In genomic region chr12:12379831-12380730, GRCh38 we compare ENCODE assay signal across 8 cellular contexts. TPM values are rescaled to one million over a fixed set of nuclear protein-coding genes. Genes with fewer than 3 reads are reported as not detected.
DNase-seq lines count a peak whose midpoint lies in the region; ATAC-seq lines count a peak whose summit lies in the region.

No MANE protein-coding gene starts in this region.

- peaks cover 52% of the 10 kb centered on the region for H3K36me3 Mint-ChIP-seq in activated CD8-positive, alpha-beta memory T cell treated with anti-CD3 and anti-CD28 coated beads, Interleukin-2, amount 10 ng/mL, durations not matched to agents 7 days and 5 days

- peaks cover 7% of the 10 kb centered on the region for H3K9me3 Mint-ChIP-seq in activated CD8-positive, alpha-beta memory T cell treated with anti-CD3 and anti-CD28 coated beads, Interleukin-2, amount 10 ng/mL, durations not matched to agents 7 days and 5 days (ENCODE audit: low read depth)

- no peak overlapping the region for H3K4me3 Mint-ChIP-seq in activated CD8-positive, alpha-beta memory T cell treated with anti-CD3 and anti-CD28 coated beads, Interleukin-2, amount 10 ng/mL, durations not matched to agents 7 days and 5 days

- CTCF ChIA-PET in activated CD8-positive, alpha-beta memory T cell treated with anti-CD3 and anti-CD28 coated beads, Interleukin-2, amount 10 ng/mL, durations not matched to agents 7 days and 5 days (lab: Charles Lee) = interaction anchor here (0.7 to 5.3 kb wide), 15 partner anchors 14 to 357 kb away, joined by 3 to 41 read pairs (median 4); partner anchors contain the start of genes BORCS5 and DUSP16

- intact Hi-C loops in left cardiac atrium (cut with DNase I) = loop anchor here (5.0 to 10.0 kb wide), 2 partner anchors 187 to 325 kb away; no protein-coding TSS in a partner anchor

- peak overlapping the region; percentile 51 for H3K27ac ChIP-seq in temporal lobe (ENCODE audit: low read depth, low read length)

- H3K27ac Mint-ChIP-seq in activated CD8-positive, alpha-beta memory T cell treated with anti-CD3 and anti-CD28 coated beads, Interleukin-2, amount 10 ng/mL, durations not matched to agents 7 days and 5 days = peak overlapping the region; percentile 99

- H3K4me1 Mint-ChIP-seq in activated CD8-positive, alpha-beta memory T cell treated with anti-CD3 and anti-CD28 coated beads, Interleukin-2, amount 10 ng/mL, durations not matched to agents 7 days and 5 days = peaks cover 70% of the 10 kb centered on the region

- ATAC-seq in activated CD8-positive, alpha-beta memory T cell treated with anti-CD3 and anti-CD28 coated beads, Interleukin-2, amount 10 ng/mL, durations not matched to agents 7 days and 5 days = peak; percentile 82
- ATAC-seq in left cardiac atrium = peak; percentile 42 to 72
- no peak for ATAC-seq in GM21737 (IDR thresholded peaks at IDR 0.05; ENCODE audit: unreplicated experiment)

- DNase-seq in activated CD8-positive, alpha-beta memory T cell treated with anti-CD3 and anti-CD28 coated beads, Interleukin-2, amount 10 ng/mL, durations not matched to agents 7 days and 5 days = peak; percentile 69
- no peak for DNase-seq in activated CD8-positive, alpha-beta memory T cell treated with anti-CD3 and anti-CD28 coated beads, Interleukin-2, amount 50 U/mL, for 48 hours
- DNase-seq in T follicular helper cell (ENCODE audit: low read depth) = peak; percentile 41
- DNase-seq in left cardiac atrium = no peak
- DNase-seq in SK-N-DZ (ENCODE audit: low spot score) = no peak
- no peak for DNase-seq in cerebellar nuclear complex (lab: John Stamatoyannopoulos, UW)

- H3K27me3 Mint-ChIP-seq in activated CD8-positive, alpha-beta memory T cell treated with anti-CD3 and anti-CD28 coated beads, Interleukin-2, amount 10 ng/mL, durations not matched to agents 7 days and 5 days = no peaks in the 10 kb centered on the region

RNA-seq across cellular contexts. Expression of gene BORCS5, which starts 23.2 kb away (rescaled TPM):
- 10 to 100 TPM; 35.5 to 38.3 TPM for total RNA-seq in activated CD8-positive, alpha-beta memory T cell treated with anti-CD3 and anti-CD28 coated beads, Interleukin-2, amount 10 ng/mL, durations not matched to agents 7 days and 5 days
- total RNA-seq in left cardiac atrium (10 to 100 TPM in 1 of 2 donors, 1 to 10 TPM in 1; 7.4 to 10.5 TPM), temporal lobe (17.9 TPM)
- 11.0 and 12.2 TPM in 2 replicates for polyA plus RNA-seq in SK-N-DZ (2014; cell fraction: cytosol; rRNA removed)
- polyA plus RNA-seq in SK-N-DZ (2014; cell fraction: nucleus; rRNA removed) = 1.4 and 13.1 TPM in 2 replicates

RNA-seq across cellular contexts. Expression of gene MANSC1, which starts 30.0 kb away (rescaled TPM):
- total RNA-seq in activated CD8-positive, alpha-beta memory T cell treated with anti-CD3 and anti-CD28 coated beads, Interleukin-2, amount 10 ng/mL, durations not matched to agents 7 days and 5 days = under 1 TPM in 1 of 2 experiments, not detected in 1; 0.14 TPM
- total RNA-seq in left cardiac atrium (10 to 100 TPM; 12.0 to 18.5 TPM), temporal lobe (2.5 TPM)
- 7.1 and 8.1 TPM in 2 replicates for polyA plus RNA-seq in SK-N-DZ (2014; cell fraction: cytosol; rRNA removed)
- 2.5 and 3.2 TPM in 2 replicates for polyA plus RNA-seq in SK-N-DZ (2014; cell fraction: nucleus; rRNA removed)

Comparison
In these comparisons a context has a peak if more than half of its experiments do, and no peak if none do; other contexts are left out.
1. DNase-seq: peak in activated CD8-positive, alpha-beta memory T cell treated with anti-CD3 and anti-CD28 coated beads, Interleukin-2, amount 10 ng/mL, durations not matched to agents 7 days and 5 days (single experiment) and T follicular helper cell (single experiment); none in activated CD8-positive, alpha-beta memory T cell treated with anti-CD3 and anti-CD28 coated beads, Interleukin-2, amount 50 U/mL, for 48 hours (single experiment), left cardiac atrium (single experiment), SK-N-DZ (single experiment) and cerebellar nuclear complex (0 of 2).